In the genomic region with DNA sequence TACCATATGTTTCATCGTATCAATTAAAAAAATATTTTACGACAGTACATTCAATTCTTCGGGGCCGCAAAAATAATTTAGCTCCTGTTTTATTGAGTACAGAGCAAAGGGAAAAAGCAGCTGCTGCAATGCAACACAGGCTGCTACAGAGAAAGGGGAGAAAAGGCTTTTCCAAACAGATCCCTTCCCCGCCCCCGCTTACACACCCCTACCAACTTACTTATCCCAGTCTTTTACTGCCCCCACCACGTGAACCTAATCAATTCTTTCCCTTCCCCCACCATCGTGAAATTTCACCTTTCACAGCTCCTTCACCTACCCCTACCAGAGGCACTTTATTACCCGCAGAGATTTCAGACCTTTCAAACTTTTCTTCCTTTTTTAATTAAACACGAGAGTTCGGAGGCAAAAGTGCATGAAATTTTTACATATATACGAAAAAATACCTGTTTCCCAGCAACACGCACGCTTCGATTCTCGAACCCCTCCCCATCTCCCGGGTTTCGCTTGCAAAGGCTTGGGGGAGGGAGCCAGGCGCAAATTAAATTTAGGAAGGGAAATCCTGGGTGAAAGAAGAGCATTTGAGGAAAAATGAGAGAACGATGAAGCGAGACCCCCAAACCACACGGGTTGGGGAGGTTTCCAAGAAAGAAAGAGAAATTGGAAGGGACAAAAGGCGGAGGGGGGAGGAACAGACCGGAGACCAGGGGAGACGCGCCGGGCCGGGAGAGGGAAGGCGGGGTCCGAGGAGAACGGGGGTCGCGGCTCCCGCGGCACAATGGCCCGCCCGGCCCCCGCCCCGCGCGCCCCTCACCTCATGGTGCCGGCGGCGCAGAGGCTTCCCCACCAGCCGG, we compare ENCODE assay signal across 8 cellular contexts. TPM values are rescaled to one million over a fixed set of nuclear protein-coding genes. Genes with fewer than 3 reads are reported as not detected.
A peak's percentile ranks its signal among the peaks of the same experiment; 100 is the strongest.
DNase-seq lines count a peak whose midpoint lies in the region; ATAC-seq and TF ChIP-seq lines count a peak whose summit lies in the region.

No MANE protein-coding gene starts in this region.

- peak in 1 of 10 experiments; percentile 1 for DNase-seq in CD4-positive, alpha-beta T cell
- DNase-seq in HL-60 (ENCODE audit: low read depth in 1 of 2, low spot score in 1 of 2) (no peak), SJSA1 (ENCODE audit: low read depth in 1 of 2, low spot score in 2 of 2) (peak in 1 of 2 experiments; percentile 49), AML-193 (lab: John Stamatoyannopoulos, UW) (no peak)
- DNase-seq in naive thymus-derived CD4-positive, alpha-beta T cell: peak in 1 of 9 donors; percentile 4

- H3K4me1 ChIP-seq in SJSA1 (replicated peaks): peaks cover 54% of the 10 kb centered on the region
- peaks cover 0 to under 1% of the 10 kb centered on the region in 2 donors for H3K4me1 ChIP-seq in esophagus (ENCODE audit: control insufficient read depth in 2 of 2, insufficient read depth in 2 of 2, low read length in 1 of 2)
- peaks cover 5 to 12% of the 10 kb centered on the region in 2 donors for H3K4me1 ChIP-seq in naive thymus-derived CD4-positive, alpha-beta T cell (ENCODE audit: control insufficient read depth in 2 of 2, insufficient read depth in 2 of 2, low read length in 2 of 2)

- H3K27me3 Mint-ChIP-seq in CD4-positive, alpha-beta T cell: peaks cover 54% of the 10 kb centered on the region
- peaks cover 34 to 75% (median 45%) of the 10 kb centered on the region in 5 donors for H3K27me3 Mint-ChIP-seq in naive thymus-derived CD4-positive, alpha-beta T cell

- peaks cover 15% of the 10 kb centered on the region for H3K4me1 Mint-ChIP-seq in CD4-positive, alpha-beta T cell (ENCODE audit: low read depth)
- H3K4me1 Mint-ChIP-seq in naive thymus-derived CD4-positive, alpha-beta T cell: peaks cover 9 to 19% (median 16%) of the 10 kb centered on the region in 7 donors

- intact Hi-C loops in CD4-positive, alpha-beta T cell (cut with DNase I, micrococcal nuclease): no loop called here
- intact Hi-C loops in naive thymus-derived CD4-positive, alpha-beta T cell (cut with micrococcal nuclease): loop anchor here in 1 of 2 donors (10.0 kb wide), 2 partner anchors 177 to 323 kb away; no protein-coding TSS in a partner anchor

- no peaks in the 10 kb centered on the region for H3K9me3 Mint-ChIP-seq in CD4-positive, alpha-beta T cell
- no peaks in the 10 kb centered on the region for H3K9me3 Mint-ChIP-seq in naive thymus-derived CD4-positive, alpha-beta T cell

- H3K4me3 Mint-ChIP-seq in CD4-positive, alpha-beta T cell: peak overlapping the region; percentile 93
- H3K4me3 Mint-ChIP-seq in naive thymus-derived CD4-positive, alpha-beta T cell: peak overlapping the region; percentile 79 to 95 (median 88)

- H3K36me3 Mint-ChIP-seq in CD4-positive, alpha-beta T cell (ENCODE audit: low read depth): no peaks in the 10 kb centered on the region
- H3K36me3 Mint-ChIP-seq in naive thymus-derived CD4-positive, alpha-beta T cell: peaks cover 0 to 4% (median 0%) of the 10 kb centered on the region in 5 donors

- no peaks in the 10 kb centered on the region for H3K9me3 ChIP-seq in CD4-positive, alpha-beta T cell (ENCODE audit: control insufficient read depth, low read length)
- no peaks in the 10 kb centered on the region for H3K9me3 ChIP-seq in SJSA1 (replicated peaks)
- no peaks in the 10 kb centered on the region for H3K9me3 ChIP-seq in esophagus (ENCODE audit: control insufficient read depth in 2 of 2, insufficient read depth in 1 of 2, low read depth in 1 of 2, low read length in 1 of 2)
- H3K9me3 ChIP-seq in naive thymus-derived CD4-positive, alpha-beta T cell (ENCODE audit: control insufficient read depth in 2 of 3, low read length in 3 of 3): no peaks in the 10 kb centered on the region

- H3K27ac ChIP-seq in CD4-positive, alpha-beta T cell (ENCODE audit: low read depth, low read length): no peak overlapping the region
- H3K27ac ChIP-seq in HL-60 (replicated peaks) (no peak overlapping the region), SJSA1 (peak overlapping the region; percentile 77), esophagus (ENCODE audit: low read depth in 2 of 2, low read length in 1 of 2) (peak overlapping the region; percentile 94 to 95)
- H3K27ac ChIP-seq in naive thymus-derived CD4-positive, alpha-beta T cell (ENCODE audit: low read depth, low read length): no peak overlapping the region

- H3K4me3 ChIP-seq in HL-60 (replicated peaks; ENCODE audit: insufficient read depth, low read length) (peak overlapping the region; percentile 82), SJSA1 (peak overlapping the region; percentile 90), esophagus (ENCODE audit: low read depth in 1 of 2, low read length in 2 of 2) (peak overlapping the region; percentile 83 to 87)
- peak overlapping the region; percentile 4 for H3K4me3 ChIP-seq in naive thymus-derived CD4-positive, alpha-beta T cell (ENCODE audit: low read length)

- WGBS in esophagus, 2 donors: 2 to 3% methylated on average over 39 to 45 of the region's 45 CpGs

- no peak for TF ChIP-seq CTCF in CD4-positive, alpha-beta T cell (IDR thresholded peaks at IDR 0.05)
- TF ChIP-seq CTCF in HL-60 (IDR thresholded peaks at IDR 0.05; ENCODE audit: insufficient read depth, low read length): no peak

- CTCF ChIA-PET in CD4-positive, alpha-beta T cell (lab: Charles Lee): interaction anchor here (1.0 kb wide), 1 partner anchor 334 kb away, joined by 3 read pairs; no protein-coding TSS in a partner anchor
- CTCF ChIA-PET in naive thymus-derived CD4-positive, alpha-beta T cell (lab: Charles Lee): interaction anchor here (0.6 kb wide), 1 partner anchor 128 kb away, joined by 3 read pairs; no protein-coding TSS in a partner anchor

- ATAC-seq in CD4-positive, alpha-beta T cell (ENCODE audit: poor library complexity): no peak
- ATAC-seq in naive thymus-derived CD4-positive, alpha-beta T cell: no peak
- ATAC-seq in HG02885 (IDR thresholded peaks at IDR 0.05; ENCODE audit: poor library complexity, unreplicated experiment): no peak
- ATAC-seq in GM21723 (IDR thresholded peaks at IDR 0.05; ENCODE audit: unreplicated experiment): no peak

- H3K27ac Mint-ChIP-seq in CD4-positive, alpha-beta T cell: no peak overlapping the region
- peak overlapping the region in 4 of 9 donors; percentile 3 to 69 (median 42) for H3K27ac Mint-ChIP-seq in naive thymus-derived CD4-positive, alpha-beta T cell

- POLR2A ChIA-PET in CD4-positive, alpha-beta T cell (lab: Charles Lee): interaction anchor here (0.9 to 2.6 kb wide), 2 partner anchors 126 to 245 kb away, joined by 3 to 9 read pairs; partner anchors contain the start of gene SRP9
- POLR2A ChIA-PET in naive thymus-derived CD4-positive, alpha-beta T cell (lab: Charles Lee): interaction anchor here (0.6 to 0.7 kb wide), 2 partner anchors 124 to 270 kb away, joined by 3 to 4 read pairs; no protein-coding TSS in a partner anchor

- peaks cover 23% of the 10 kb centered on the region for H3K36me3 ChIP-seq in SJSA1
- H3K36me3 ChIP-seq in esophagus (ENCODE audit: control insufficient read depth in 2 of 2, insufficient read depth in 2 of 2, low read length in 1 of 2): no peaks in the 10 kb centered on the region
- H3K36me3 ChIP-seq in naive thymus-derived CD4-positive, alpha-beta T cell (ENCODE audit: control insufficient read depth in 2 of 3, insufficient read depth in 3 of 3, low read length in 3 of 3): no peaks in the 10 kb centered on the region

- H3K27me3 ChIP-seq in CD4-positive, alpha-beta T cell (ENCODE audit: control insufficient read depth, insufficient read depth, low read length): peaks cover 49% of the 10 kb centered on the region
- H3K27me3 ChIP-seq in HL-60 (ENCODE audit: insufficient read depth, poor library complexity, severe bottlenecking) (peaks cover 57% of the 10 kb centered on the region), SJSA1 (replicated peaks) (no peaks in the 10 kb centered on the region), esophagus (ENCODE audit: control insufficient read depth in 1 of 2, insufficient read depth in 2 of 2, low read length in 2 of 2) (no peaks in the 10 kb centered on the region)
- H3K27me3 ChIP-seq in naive thymus-derived CD4-positive, alpha-beta T cell (ENCODE audit: control insufficient read depth in 2 of 2, insufficient read depth in 2 of 2, low read length in 2 of 2): peaks cover 0 to 12% of the 10 kb centered on the region in 2 donors

RNA-seq across cellular contexts. Expression of gene ENAH, which starts 0.8 kb away (rescaled TPM):
- total RNA-seq in CD4-positive, alpha-beta T cell: not detected
- total RNA-seq in SJSA1 (2014; rRNA removed; shearing (Covaris generic)): 158 and 216 TPM in 2 replicates
- 1 to 10 TPM; 6.7 to 6.9 TPM for polyA plus RNA-seq in esophagus
- total RNA-seq in naive thymus-derived CD4-positive, alpha-beta T cell: under 1 TPM in 3 of 5 experiments, not detected in 2; 0.08 to 0.42 (median 0.16) TPM
- not detected for polyA plus RNA-seq in naive thymus-derived CD4-positive, alpha-beta T cell

Comparison
In these comparisons a context has a peak if more than half of its experiments do, and no peak if none do; other contexts are left out.
1. H3K27ac ChIP-seq: peak in SJSA1 (single experiment) and esophagus (2 of 2); none in CD4-positive, alpha-beta T cell (single experiment), HL-60 (single experiment) and naive thymus-derived CD4-positive, alpha-beta T cell (single experiment).
2. H3K4me3 ChIP-seq: peak in every context shown above with its lines; median percentile 90 in SJSA1; 85 in esophagus; 82 in HL-60; 4 in naive thymus-derived CD4-positive, alpha-beta T cell.
3. RNA of gene ENAH, which starts 0.8 kb away (total RNA-seq): 158 to 216 TPM in SJSA1; not detected in CD4-positive, alpha-beta T cell and 0.08 to 0.42 TPM in naive thymus-derived CD4-positive, alpha-beta T cell; every median in the first group is over 100 times any median in the second.